Comparison of ENCODE assay signal across 24 cellular contexts in the genomic region with DNA sequence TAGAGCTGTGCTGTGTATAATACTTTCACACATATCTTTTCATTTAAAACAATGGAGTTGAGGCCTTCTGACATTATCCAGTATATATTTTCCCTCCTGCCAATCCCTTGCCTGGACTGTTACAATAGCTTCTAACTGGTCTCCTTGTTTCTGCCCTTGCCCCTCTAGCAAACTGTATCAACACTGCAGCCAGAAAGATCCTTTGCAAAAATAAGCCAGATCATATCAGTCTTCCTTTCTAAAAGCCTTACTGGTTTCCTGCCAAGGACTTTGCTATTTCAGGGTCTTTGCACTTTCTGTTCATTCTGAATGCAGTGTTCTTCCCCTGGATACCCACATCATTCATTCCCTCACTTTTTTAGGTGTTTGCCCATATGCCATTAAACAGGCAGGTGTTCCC.
DNase-seq lines count a peak whose midpoint lies in the region; ATAC-seq, FAIRE-seq and TF ChIP-seq lines count a peak whose summit lies in the region.
"Had no signal": no experiment of that assay in that cellular context is flagged by ENCODE, and none has a peak within 500 bp of the region (broad histone marks: within the 10 kb centered on the region; RNA-seq: fewer than 3 reads in every experiment).

No MANE protein-coding gene starts in this region.

- no peak overlapping the region for H3K4me3 ChIP-seq in SK-N-SH (ENCODE audit: low read depth in 2 of 2, low read length in 1 of 2)
- no peak overlapping the region for H3K4me3 ChIP-seq in GM12878
- H3K4me3 ChIP-seq: A549, BLaER1 had no signal

- peak; percentile 57 for FAIRE-seq in GM12878 (lab: Jason Lieb, UNC)
- FAIRE-seq: A549, GM12892, GM18507, HTR-8/SVneo had no signal

- no peaks in the 10 kb centered on the region for H4K20me1 ChIP-seq in SK-N-SH (ENCODE audit: insufficient read depth)
- H4K20me1 ChIP-seq in GM12878 (ENCODE audit: control insufficient read depth, insufficient read depth) = no peaks in the 10 kb centered on the region
- H4K20me1 ChIP-seq: BLaER1 had no signal

- H3K9me3 ChIP-seq in SK-N-SH = no peaks in the 10 kb centered on the region
- H3K9me3 ChIP-seq in GM12878 (replicated peaks; ENCODE audit: control insufficient read depth, insufficient read depth, low read length) = no peaks in the 10 kb centered on the region
- H3K9me3 ChIP-seq: A549, BLaER1 had no signal

- H3K27ac ChIP-seq in SK-N-SH (ENCODE audit: low read depth in 2 of 2, low read length in 1 of 2) = peak overlapping the region; percentile 95 to 98; a peak in 3 of 4 replicates
- no peak overlapping the region for H3K27ac ChIP-seq in GM12878 (ENCODE audit: control insufficient read depth, insufficient read depth)
- H3K27ac ChIP-seq: 22Rv1, BLaER1, HL-60 had no signal

- in situ Hi-C loops in GM12878 (cut with MboI) = no loop called here

- peaks cover 27% of the 10 kb centered on the region for H3F3A ChIP-seq in SK-N-SH (replicated peaks; ENCODE audit: insufficient read depth)

- TF ChIP-seq RAD21 in SK-N-SH (IDR thresholded peaks at IDR 0.05; ENCODE audit: low read length) (no peak), GM12878 (IDR thresholded peaks at IDR 0.05; ENCODE audit: insufficient read depth, low read depth, low read length) (no peak)

- ATAC-seq in GM12878 (no peak), GM21447 (IDR thresholded peaks at IDR 0.05; ENCODE audit: unreplicated experiment) (no peak), HG02571 (IDR thresholded peaks at IDR 0.05; ENCODE audit: unreplicated experiment) (no peak)
- ATAC-seq: A549, HCT116 had no signal

- H3K4me2 ChIP-seq in SK-N-SH = no peak overlapping the region
- H3K4me2 ChIP-seq in GM12878 (ENCODE audit: control insufficient read depth, insufficient read depth) = no peak overlapping the region
- H3K4me2 ChIP-seq: A549, BLaER1 had no signal

- TF ChIP-seq CTCF in SK-N-SH (IDR thresholded peaks at IDR 0.05) = no peak
- TF ChIP-seq CTCF in GM12878 (IDR thresholded peaks at IDR 0.05 in 2 of 3, conservative IDR thresholded peaks at IDR 0.05 in 1 of 3; ENCODE audit: control insufficient read depth in 2 of 3, extremely low read depth in 1 of 3, insufficient read depth in 1 of 3, low read depth in 3 of 3, low read length in 3 of 3) = no peak

- DNase-seq in EH (ENCODE audit: low read depth) (peak; percentile 27), SK-N-SH (peak; percentile 15), GM12878 (ENCODE audit: low read depth, low spot score) (no peak), iris pigment epithelial cell (ENCODE audit: low read depth) (peak; percentile 8), DMS53 (lab: John Stamatoyannopoulos, UW) (no peak)
- DNase-seq in activated CD4-positive, CD25-positive, alpha-beta regulatory T cell (lab: John Stamatoyannopoulos, UW) = no peak
- DNase-seq: CD4-positive, alpha-beta memory T cell; DMS153; DMS79 treated with DMSO at 0.1 percent for 48 hours; EL; GOT3; H7; HFFc6; KBM-7 had no signal

- CTCF ChIA-PET in SK-N-SH (lab: Yijun Ruan, JAX) (interaction anchor here (1.1 to 2.7 kb wide), 5 partner anchors 11 to 728 kb away, joined by 3 to 14 read pairs (median 4); no protein-coding TSS in a partner anchor), GM12878 (lab: Yijun Ruan, JAX) (interaction anchor here (0.7 to 1.3 kb wide), 3 partner anchors 12 to 512 kb away, joined by 3 to 5 read pairs (median 3); no protein-coding TSS in a partner anchor)

- peaks cover 13 to 37% of the 10 kb centered on the region in 2 experiments for H3K4me1 ChIP-seq in SK-N-SH (ENCODE audit: control insufficient read depth in 1 of 2, insufficient read depth in 2 of 2, low read depth in 1 of 2, low read length in 1 of 2)
- H3K4me1 ChIP-seq in GM12878 (ENCODE audit: control insufficient read depth, insufficient read depth, low read length) = no peaks in the 10 kb centered on the region

- no peak overlapping the region for H2AFZ ChIP-seq in SK-N-SH (ENCODE audit: low read depth)
- H2AFZ ChIP-seq in GM12878 (ENCODE audit: control insufficient read depth, low read depth, low read length) = no peak overlapping the region

- no peaks in the 10 kb centered on the region for H3K79me2 ChIP-seq in SK-N-SH (ENCODE audit: insufficient read depth)
- H3K79me2 ChIP-seq in GM12878 (ENCODE audit: control insufficient read depth, insufficient read depth, low read length) = no peaks in the 10 kb centered on the region

- POLR2A ChIA-PET in SK-N-SH (lab: Yijun Ruan, JAX) (no interaction called here), GM12878 (lab: Charles Lee) (no interaction called here)

- H3K36me3 ChIP-seq in SK-N-SH (replicated peaks in 1 of 2; ENCODE audit: control insufficient read depth in 1 of 2, insufficient read depth in 2 of 2, low read length in 1 of 2) = peaks cover 0 to 7% of the 10 kb centered on the region in 2 experiments
- H3K36me3 ChIP-seq in GM12878 (ENCODE audit: control insufficient read depth in 2 of 2, insufficient read depth in 2 of 2, low read length in 1 of 2) = no peaks in the 10 kb centered on the region
- H3K36me3 ChIP-seq: BLaER1 had no signal

- no TSS peak for BruUV-seq in GM12878 (replicated peaks; lab: Mats Ljungman, UMichigan)

- no peak for TF ChIP-seq POLR2A in GM12878 (IDR thresholded peaks at IDR 0.05; ENCODE audit: low read depth, low read length)

- SMC1A ChIA-PET in GM12878 (lab: Charles Lee; ENCODE audit: uncharacterized antibody, unreplicated experiment) = interaction anchor here (0.6 to 1.5 kb wide), 3 partner anchors 43 to 453 kb away, joined by 3 to 4 read pairs (median 3); no protein-coding TSS in a partner anchor

- no peaks in the 10 kb centered on the region for H3K9me2 ChIP-seq in SK-N-SH

- H3K9ac ChIP-seq in SK-N-SH (no peak overlapping the region), GM12878 (ENCODE audit: control insufficient read depth, insufficient read depth, low read length) (no peak overlapping the region)
- H3K9ac ChIP-seq: BLaER1 had no signal

- RAD21 ChIA-PET in GM12878 (lab: Charles Lee; ENCODE audit: unreplicated experiment) = no interaction called here

- intact Hi-C loops in GM12878 (cut with micrococcal nuclease; ENCODE audit: unreplicated experiment) = no loop called here

- H3K27me3 ChIP-seq in SK-N-SH (ENCODE audit: insufficient read depth) (no peaks in the 10 kb centered on the region), GM12878 (replicated peaks in 1 of 2; ENCODE audit: control insufficient read depth in 2 of 2, insufficient read depth in 2 of 2, low read length in 1 of 2) (no peaks in the 10 kb centered on the region)
- H3K27me3 ChIP-seq: BLaER1 had no signal

- TF ChIP-seq EP300 in SK-N-SH (IDR thresholded peaks at IDR 0.05; ENCODE audit: borderline replicate concordance in 1 of 2, low read depth in 1 of 2, low read length in 1 of 2) (peak; percentile 72 to 73; a peak in 3 of 4 replicates), GM12878 (IDR thresholded peaks at IDR 0.05; ENCODE audit: borderline replicate concordance in 1 of 2, control insufficient read depth in 1 of 2, low read depth in 2 of 2, low read length in 2 of 2) (no peak)

TF ChIP-seq in SK-N-SH, 30 proteins besides CTCF, POLR2A, EP300 and RAD21 (continues in another document):
- TF ChIP-seq POLR2AphosphoS5 (IDR thresholded peaks at IDR 0.05; ENCODE audit: low read depth, low read length) = no peak
- TF ChIP-seq FOXM1 (IDR thresholded peaks at IDR 0.05; ENCODE audit: low read depth) = no peak
- TF ChIP-seq MXI1 (IDR thresholded peaks at IDR 0.05; ENCODE audit: low read depth, low read length) = no peak
- no peak for TF ChIP-seq ELF1 (IDR thresholded peaks at IDR 0.05)
- TF ChIP-seq, protein P1, sequence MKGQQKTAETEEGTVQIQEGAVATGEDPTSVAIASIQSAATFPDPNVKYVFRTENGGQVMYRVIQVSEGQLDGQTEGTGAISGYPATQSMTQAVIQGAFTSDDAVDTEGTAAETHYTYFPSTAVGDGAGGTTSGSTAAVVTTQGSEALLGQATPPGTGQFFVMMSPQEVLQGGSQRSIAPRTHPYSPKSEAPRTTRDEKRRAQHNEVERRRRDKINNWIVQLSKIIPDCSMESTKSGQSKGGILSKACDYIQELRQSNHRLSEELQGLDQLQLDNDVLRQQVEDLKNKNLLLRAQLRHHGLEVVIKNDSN (IDR thresholded peaks at IDR 0.05; ENCODE audit: borderline replicate concordance, low read depth) = no peak
- peak; percentile 47 for TF ChIP-seq JUND (IDR thresholded peaks at IDR 0.05)
- no peak for TF ChIP-seq GABPA (IDR thresholded peaks at IDR 0.05; ENCODE audit: low read depth)
- TF ChIP-seq FOXJ3 (CRISPR knock-in tag; IDR thresholded peaks at IDR 0.05) = peak; percentile 64; the same call in 1 of the 2 replicates
- no peak for TF ChIP-seq RFX5 (IDR thresholded peaks at IDR 0.05; ENCODE audit: low read length)

TF ChIP-seq in GM12878, 131 proteins besides CTCF, POLR2A, EP300 and RAD21 (continues in another document):
- TF ChIP-seq MYB (IDR thresholded peaks at IDR 0.05; ENCODE audit: borderline replicate concordance, low read depth, low read length) = no peak
- TF ChIP-seq WRNIP1 (IDR thresholded peaks at IDR 0.05; ENCODE audit: borderline replicate concordance, low read depth, low read length) = no peak
- TF ChIP-seq, protein P2, sequence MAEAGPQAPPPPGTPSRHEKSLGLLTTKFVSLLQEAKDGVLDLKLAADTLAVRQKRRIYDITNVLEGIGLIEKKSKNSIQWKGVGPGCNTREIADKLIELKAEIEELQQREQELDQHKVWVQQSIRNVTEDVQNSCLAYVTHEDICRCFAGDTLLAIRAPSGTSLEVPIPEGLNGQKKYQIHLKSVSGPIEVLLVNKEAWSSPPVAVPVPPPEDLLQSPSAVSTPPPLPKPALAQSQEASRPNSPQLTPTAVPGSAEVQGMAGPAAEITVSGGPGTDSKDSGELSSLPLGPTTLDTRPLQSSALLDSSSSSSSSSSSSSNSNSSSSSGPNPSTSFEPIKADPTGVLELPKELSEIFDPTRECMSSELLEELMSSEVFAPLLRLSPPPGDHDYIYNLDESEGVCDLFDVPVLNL (IDR thresholded peaks at IDR 0.05; ENCODE audit: low read depth, low read length) = no peak
- no peak for TF ChIP-seq POU2F2 (IDR thresholded peaks at IDR 0.05; ENCODE audit: borderline replicate concordance, low read depth, low read length)
- TF ChIP-seq ZZZ3 (IDR thresholded peaks at IDR 0.05; ENCODE audit: control insufficient read depth, insufficient read length, low read depth) = no peak
- no peak for TF ChIP-seq JUNB (IDR thresholded peaks at IDR 0.05)
- TF ChIP-seq NR2C2 (IDR thresholded peaks at IDR 0.05; ENCODE audit: borderline replicate concordance, control insufficient read depth, insufficient read length, low read depth) = no peak
- TF ChIP-seq SRF (IDR thresholded peaks at IDR 0.05; ENCODE audit: low read depth in 2 of 2, low read length in 2 of 2) = no peak
- TF ChIP-seq, protein P3, sequence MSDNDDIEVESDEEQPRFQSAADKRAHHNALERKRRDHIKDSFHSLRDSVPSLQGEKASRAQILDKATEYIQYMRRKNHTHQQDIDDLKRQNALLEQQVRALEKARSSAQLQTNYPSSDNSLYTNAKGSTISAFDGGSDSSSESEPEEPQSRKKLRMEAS (IDR thresholded peaks at IDR 0.05; ENCODE audit: low read depth, low read length) = no peak
- TF ChIP-seq SMAD1 (IDR thresholded peaks at IDR 0.05; ENCODE audit: low read depth, partially characterized antibody) = no peak
- no peak for TF ChIP-seq RAD51 (IDR thresholded peaks at IDR 0.05)
- no peak for TF ChIP-seq BRCA1 (IDR thresholded peaks at IDR 0.05; ENCODE audit: low read depth, low read length)
- TF ChIP-seq TBL1XR1 (IDR thresholded peaks at IDR 0.05; ENCODE audit: low read depth, low read length) = no peak
- TF ChIP-seq TCF7 (IDR thresholded peaks at IDR 0.05; ENCODE audit: borderline replicate concordance) = no peak

Comparison
In these comparisons a context has a peak if more than half of its experiments do, and no peak if none do; other contexts are left out.
1. DNase-seq: peak in EH (single experiment), SK-N-SH (single experiment) and iris pigment epithelial cell (single experiment); none in GM12878 (single experiment), activated CD4-positive, CD25-positive, alpha-beta regulatory T cell (0 of 4) and DMS53 (single experiment).